8 cellular contexts compared by ENCODE assay signal in genomic region chr17:7856081-7856791, GRCh38. TPM values are rescaled to one million over a fixed set of nuclear protein-coding genes. Genes with fewer than 3 reads are reported as not detected.
DNase-seq lines count a peak whose midpoint lies in the region; ATAC-seq and TF ChIP-seq lines count a peak whose summit lies in the region.

No MANE protein-coding gene starts in this region.

- H3K4me3 Mint-ChIP-seq in activated T-cell treated with anti-CD3 and anti-CD28 coated beads, Interleukin-2, amount 50 U/mL, for 4 hours = no peak overlapping the region

- H3K27me3 ChIP-seq in MM.1S (replicated peaks; ENCODE audit: insufficient read depth, low read length) = no peaks in the 10 kb centered on the region
- peaks cover 44% of the 10 kb centered on the region for H3K27me3 ChIP-seq in iPS-15b (ENCODE audit: control insufficient read depth, insufficient read depth, low read length)

- peaks cover 27% of the 10 kb centered on the region for H3K79me2 ChIP-seq in MM.1S (ENCODE audit: low read length)

- H2AFZ ChIP-seq in MM.1S (ENCODE audit: low read length) = peak overlapping the region; percentile 43

- no peaks in the 10 kb centered on the region for H3K9me3 Mint-ChIP-seq in activated T-cell treated with anti-CD3 and anti-CD28 coated beads, Interleukin-2, amount 50 U/mL, for 4 hours

- peak overlapping the region; percentile 88 for H3K4me3 ChIP-seq in MM.1S (ENCODE audit: low read length)
- H3K4me3 ChIP-seq in iPS-15b (ENCODE audit: low read depth, low read length) = peak overlapping the region; percentile 95

- H3K36me3 Mint-ChIP-seq in activated T-cell treated with anti-CD3 and anti-CD28 coated beads, Interleukin-2, amount 50 U/mL, for 4 hours (ENCODE audit: insufficient read depth) = peaks cover 31% of the 10 kb centered on the region

- H3K4me1 ChIP-seq in MM.1S (ENCODE audit: low read length) (peaks cover 17% of the 10 kb centered on the region; the same call in 1 of the 2 replicates), iPS-15b (ENCODE audit: control insufficient read depth, insufficient read depth, low read length) (peaks cover 7% of the 10 kb centered on the region)

- H3K36me3 ChIP-seq in MM.1S (replicated peaks; ENCODE audit: insufficient read depth, low read length) (no peaks in the 10 kb centered on the region), iPS-15b (ENCODE audit: control insufficient read depth, insufficient read depth, low read length) (peaks cover 2% of the 10 kb centered on the region)

- peaks cover 10% of the 10 kb centered on the region; the same call in 1 of the 2 replicates for H3F3A ChIP-seq in MM.1S (ENCODE audit: insufficient read depth, low read length)

- no peaks in the 10 kb centered on the region for H4K20me1 ChIP-seq in MM.1S (ENCODE audit: insufficient read depth, low read length)

- peaks cover 25% of the 10 kb centered on the region for H3K4me1 Mint-ChIP-seq in activated T-cell treated with anti-CD3 and anti-CD28 coated beads, Interleukin-2, amount 50 U/mL, for 4 hours (ENCODE audit: low read depth)

- ATAC-seq in activated T-cell treated with anti-CD3 and anti-CD28 coated beads, Interleukin-2, amount 50 U/mL, for 4 hours = no peak
- ATAC-seq in GM19395 (IDR thresholded peaks at IDR 0.05; ENCODE audit: unreplicated experiment) (no peak), GM19452 (IDR thresholded peaks at IDR 0.05; ENCODE audit: unreplicated experiment) (no peak)

- no peaks in the 10 kb centered on the region for H3K9me2 ChIP-seq in MM.1S (replicated peaks; ENCODE audit: insufficient read depth, low read length)

- no peaks in the 10 kb centered on the region for H3K27me3 Mint-ChIP-seq in activated T-cell treated with anti-CD3 and anti-CD28 coated beads, Interleukin-2, amount 50 U/mL, for 4 hours (ENCODE audit: low read depth)

- DNase-seq in ELF-1 (ENCODE audit: low read depth, low spot score) = peak; percentile 45
- DNase-seq in MM.1S = peak; percentile 45
- DNase-seq in activated T-cell treated with anti-CD3 and anti-CD28 coated beads, Interleukin-2, amount 50 U/mL, for 4 hours = peak; percentile 50
- DNase-seq in stimulated activated CD8-positive, alpha-beta memory T cell treated with anti-CD3 and anti-CD28 coated beads, Interleukin-12 subunit alpha, Interleukin-12 subunit beta, amount 100 ng/mL, for 4 hours (ENCODE audit: low read depth) = peak; percentile 27
- DNase-seq in D341Med (ENCODE audit: low spot score) = no peak

- H3K9ac ChIP-seq in MM.1S (ENCODE audit: low read length) = peak overlapping the region; percentile 86
- H3K9ac ChIP-seq in iPS-15b (ENCODE audit: low read depth, low read length) = no peak overlapping the region

- peak overlapping the region; percentile 85; the same call in 1 of the 2 replicates for H3K27ac ChIP-seq in MM.1S (ENCODE audit: low read length)

- TF ChIP-seq CTCF in MM.1S (IDR thresholded peaks at IDR 0.05; ENCODE audit: low read length) = no peak

- H3K4me2 ChIP-seq in MM.1S (ENCODE audit: low read depth, low read length) = peak overlapping the region; percentile 98

- no peaks in the 10 kb centered on the region for H3K9me3 ChIP-seq in MM.1S (replicated peaks; ENCODE audit: insufficient read depth, low read length)
- H3K9me3 ChIP-seq in iPS-15b (ENCODE audit: control insufficient read depth, insufficient read depth, low read length) = no peaks in the 10 kb centered on the region

RNA-seq across cellular contexts. Expression of gene NAA38, which starts 1.1 kb away (rescaled TPM):
- total RNA-seq in activated T-cell treated with anti-CD3 and anti-CD28 coated beads, Interleukin-2, amount 50 U/mL, for 4 hours = 10 to 100 TPM; 40.4 to 47.5 (median 41.5) TPM

RNA-seq across cellular contexts. Expression of gene TMEM88, which starts 1.4 kb away (rescaled TPM):
- total RNA-seq in activated T-cell treated with anti-CD3 and anti-CD28 coated beads, Interleukin-2, amount 50 U/mL, for 4 hours = 10 to 100 TPM in 1 of 3 donors, 1 to 10 TPM in 2; 8.9 to 11.1 (median 9.9) TPM

RNA-seq across cellular contexts. Expression of gene CYB5D1, which starts 1.6 kb away (rescaled TPM):
- 10 to 100 TPM; 19.7 to 20.8 (median 20.6) TPM for total RNA-seq in activated T-cell treated with anti-CD3 and anti-CD28 coated beads, Interleukin-2, amount 50 U/mL, for 4 hours

RNA-seq across cellular contexts. Expression of gene KDM6B, which starts 22.2 kb away (rescaled TPM):
- 100 to 1,000 TPM; 187 to 226 (median 206) TPM for total RNA-seq in activated T-cell treated with anti-CD3 and anti-CD28 coated beads, Interleukin-2, amount 50 U/mL, for 4 hours

RNA-seq across cellular contexts. Expression of gene CHD3, which starts 32.4 kb away (rescaled TPM):
- total RNA-seq in activated T-cell treated with anti-CD3 and anti-CD28 coated beads, Interleukin-2, amount 50 U/mL, for 4 hours = 100 to 1,000 TPM; 117 to 127 (median 123) TPM
